8 cellular contexts compared by ENCODE assay signal in genomic region chr9:15552641-15553527, GRCh38. TPM values are rescaled to one million over a fixed set of nuclear protein-coding genes. Genes with fewer than 3 reads are reported as not detected.
A peak's percentile ranks its signal among the peaks of the same experiment; 100 is the strongest.
DNase-seq lines count a peak whose midpoint lies in the region; TF ChIP-seq lines count a peak whose summit lies in the region.

Gene CCDC171, plus strand, starts transcription at chr9:15553043. Its CDS starts 11,046 bp downstream, at chr9:15564089.

- no peaks in the 10 kb centered on the region for H3K9me3 Mint-ChIP-seq in activated naive CD4-positive, alpha-beta T cell treated with anti-CD3 and anti-CD28 coated beads for 36 hours

- H3K4me1 ChIP-seq in SJSA1 (replicated peaks) (no peaks in the 10 kb centered on the region), suprapubic skin (peaks cover 14% of the 10 kb centered on the region)

- H3K9me3 ChIP-seq in SJSA1 (replicated peaks): no peaks in the 10 kb centered on the region
- no peaks in the 10 kb centered on the region for H3K9me3 ChIP-seq in suprapubic skin

- H3K27ac ChIP-seq in SJSA1: peak within 1 kb of the TSS; percentile 89
- H3K27ac ChIP-seq in suprapubic skin: peak within 1 kb of the TSS; percentile 81

- H3K4me3 ChIP-seq in GM06990 (replicated peaks; ENCODE audit: low read depth, low read length) (peak within 1 kb of the TSS; percentile 84), HFF-Myc (replicated peaks; ENCODE audit: low read depth, low read length) (peak within 1 kb of the TSS; percentile 61), SJSA1 (peak within 1 kb of the TSS; percentile 63), suprapubic skin (peak within 1 kb of the TSS; percentile 57)

- CTCF ChIA-PET in activated naive CD4-positive, alpha-beta T cell treated with anti-CD3 and anti-CD28 coated beads for 36 hours (lab: Charles Lee): interaction anchor here (0.5 to 2.1 kb wide), 21 partner anchors 11 to 342 kb away, joined by 3 to 12 read pairs (median 3); no protein-coding TSS in a partner anchor

- no peak for TF ChIP-seq CTCF in GM06990 (IDR thresholded peaks at IDR 0.05; ENCODE audit: insufficient read depth, low read length, poor library complexity, severe bottlenecking)
- TF ChIP-seq CTCF in HFF-Myc (IDR thresholded peaks at IDR 0.05; ENCODE audit: low read depth, low read length, missing control alignments): no peak
- TF ChIP-seq CTCF in suprapubic skin (IDR thresholded peaks at IDR 0.05): no peak

- DNase-seq in GM06990 (ENCODE audit: extremely low read depth, insufficient read length): peak; percentile 95
- peak; percentile 84 for DNase-seq in HFF-Myc (ENCODE audit: extremely low read depth, low read depth)
- DNase-seq in MV-4-11 (lab: John Stamatoyannopoulos, UW): peak; percentile 93
- DNase-seq in SJSA1 (ENCODE audit: low read depth in 1 of 2, low spot score in 2 of 2): peak; percentile 80 to 88
- peak; percentile 90 for DNase-seq in activated naive CD4-positive, alpha-beta T cell treated with anti-CD3 and anti-CD28 coated beads for 36 hours
- DNase-seq in germinal center (ENCODE audit: low spot score): peak; percentile 96
- DNase-seq in nucleus accumbens (lab: John Stamatoyannopoulos, UW): peak; percentile 51 to 95 (median 88)
- DNase-seq in suprapubic skin (ENCODE audit: low spot score in 2 of 2): peak; percentile 93 to 95

- H3K27ac Mint-ChIP-seq in activated naive CD4-positive, alpha-beta T cell treated with anti-CD3 and anti-CD28 coated beads for 36 hours: peak within 1 kb of the TSS; percentile 78

- no peaks in the 10 kb centered on the region for H3K27me3 ChIP-seq in GM06990 (replicated peaks; ENCODE audit: control insufficient read depth, insufficient read depth, low read length)
- H3K27me3 ChIP-seq in SJSA1 (replicated peaks): no peaks in the 10 kb centered on the region
- no peaks in the 10 kb centered on the region for H3K27me3 ChIP-seq in suprapubic skin

- no peak for TF ChIP-seq EP300 in suprapubic skin (IDR thresholded peaks at IDR 0.05)

- H3K36me3 ChIP-seq in GM06990 (ENCODE audit: control insufficient read depth, insufficient read depth, low read length) (no peaks in the 10 kb centered on the region), SJSA1 (no peaks in the 10 kb centered on the region), suprapubic skin (no peaks in the 10 kb centered on the region)

- H3K36me3 Mint-ChIP-seq in activated naive CD4-positive, alpha-beta T cell treated with anti-CD3 and anti-CD28 coated beads for 36 hours (ENCODE audit: low read depth): no peaks in the 10 kb centered on the region

- WGBS in suprapubic skin: under 1% methylated on average over 42 of the region's 65 CpGs

- peaks cover 5% of the 10 kb centered on the region for H3K4me1 Mint-ChIP-seq in activated naive CD4-positive, alpha-beta T cell treated with anti-CD3 and anti-CD28 coated beads for 36 hours (ENCODE audit: low read depth)

- peak in 1 of 2 donors; percentile 24 for TF ChIP-seq POLR2A in suprapubic skin (IDR thresholded peaks at IDR 0.05)

- peak within 1 kb of the TSS; percentile 86 for H3K4me3 Mint-ChIP-seq in activated naive CD4-positive, alpha-beta T cell treated with anti-CD3 and anti-CD28 coated beads for 36 hours

- no peaks in the 10 kb centered on the region for H3K27me3 Mint-ChIP-seq in activated naive CD4-positive, alpha-beta T cell treated with anti-CD3 and anti-CD28 coated beads for 36 hours (ENCODE audit: low read depth)

- intact Hi-C loops in activated naive CD4-positive, alpha-beta T cell treated with anti-CD3 and anti-CD28 coated beads for 36 hours (cut with micrococcal nuclease): loop anchor here (1.0 to 5.0 kb wide), 7 partner anchors 42 to 560 kb away; partner anchors contain the start of gene SNAPC3

RNA-seq across cellular contexts. Expression of gene CCDC171, which starts in this region (rescaled TPM):
- total RNA-seq in SJSA1 (2014; rRNA removed; shearing (Covaris generic)): 0.47 and 0.53 TPM in 2 replicates
- 1 to 10 TPM; 2.0 to 2.7 TPM for total RNA-seq in activated naive CD4-positive, alpha-beta T cell treated with anti-CD3 and anti-CD28 coated beads for 36 hours
- 10 to 100 TPM in 1 of 4 donors, 1 to 10 TPM in 3; 3.2 to 12.4 (median 7.3) TPM for total RNA-seq in suprapubic skin

Comparison
In these comparisons a context has a peak if more than half of its experiments do, and no peak if none do; other contexts are left out.
1. Peak in every context shown above with its lines: DNase-seq, H3K4me3 ChIP-seq and H3K27ac ChIP-seq.
2. Peak in DNase-seq, H3K4me3 ChIP-seq and H3K27ac ChIP-seq in SJSA1; RNA of the gene not detected or under 1 TPM.